ENCODE assay signal across 7 cellular contexts in genomic region chr21:42724226-42724920, GRCh38.
DNase-seq lines count a peak whose midpoint lies in the region; ATAC-seq and TF ChIP-seq lines count a peak whose summit lies in the region.

No MANE protein-coding gene starts in this region.

- H3K36me3 ChIP-seq in transverse colon, result no peaks in the 10 kb centered on the region

- in situ Hi-C loops in astrocyte of the cerebellum (cut with HindIII; ENCODE audit: low sequenced_read_pairs), result no loop called here
- in situ Hi-C loops in transverse colon (cut with MboI; ENCODE audit: low pct_ligation_motif_present in 1 of 4, low pct_unique_long_range_greater_than_20kb in 1 of 4, low sequenced_read_pairs in 3 of 4), result no loop called here

- no peak for TF ChIP-seq CTCF in astrocyte of the cerebellum (IDR thresholded peaks at IDR 0.05; ENCODE audit: low read depth, low read length, missing control alignments)
- no peak for TF ChIP-seq CTCF in transverse colon (IDR thresholded peaks at IDR 0.05)

- H3K4me3 ChIP-seq in astrocyte of the cerebellum (ENCODE audit: low read depth, low read length) (no peak overlapping the region), transverse colon (no peak overlapping the region)

- peak overlapping the region; percentile 85 to 87 (median 86) for H3K27ac ChIP-seq in transverse colon

- no peaks in the 10 kb centered on the region for H3K9me3 ChIP-seq in transverse colon

- intact Hi-C loops in transverse colon (cut with DNase I; ENCODE audit: low total_unique reads), result no loop called here

- H3K27me3 ChIP-seq in transverse colon, result no peaks in the 10 kb centered on the region

- TF ChIP-seq POLR2A in transverse colon (IDR thresholded peaks at IDR 0.05), result peak; percentile 88

- peak; percentile 84 for TF ChIP-seq EP300 in transverse colon (IDR thresholded peaks at IDR 0.05; ENCODE audit: low read depth)

- 45 to 50% methylated on average over 4 to 12 of the region's 12 CpGs for WGBS in transverse colon (ENCODE audit: low coverage in 1 of 2), 2 donors

- DNase-seq in HPDE6-E6E7 (ENCODE audit: extremely low spot score) (peak; percentile 68), astrocyte of the cerebellum (ENCODE audit: low read depth) (peak; percentile 81), kidney tubule cell (ENCODE audit: low spot score) (peak; percentile 95), transverse colon (peak; percentile 84), NCI-H2081 treated with DMSO at 0.1 percent for 48 hours (lab: John Stamatoyannopoulos, UW) (no peak)

- ATAC-seq in GM18517 (IDR thresholded peaks at IDR 0.05; ENCODE audit: unreplicated experiment), result no peak
- no peak for ATAC-seq in GM18867 (IDR thresholded peaks at IDR 0.05; ENCODE audit: unreplicated experiment)

- H3K4me1 ChIP-seq in transverse colon, result peaks cover 28 to 57% (median 48%) of the 10 kb centered on the region in 4 donors
